ENCODE assay signal across 1 cellular context in the genomic region with DNA sequence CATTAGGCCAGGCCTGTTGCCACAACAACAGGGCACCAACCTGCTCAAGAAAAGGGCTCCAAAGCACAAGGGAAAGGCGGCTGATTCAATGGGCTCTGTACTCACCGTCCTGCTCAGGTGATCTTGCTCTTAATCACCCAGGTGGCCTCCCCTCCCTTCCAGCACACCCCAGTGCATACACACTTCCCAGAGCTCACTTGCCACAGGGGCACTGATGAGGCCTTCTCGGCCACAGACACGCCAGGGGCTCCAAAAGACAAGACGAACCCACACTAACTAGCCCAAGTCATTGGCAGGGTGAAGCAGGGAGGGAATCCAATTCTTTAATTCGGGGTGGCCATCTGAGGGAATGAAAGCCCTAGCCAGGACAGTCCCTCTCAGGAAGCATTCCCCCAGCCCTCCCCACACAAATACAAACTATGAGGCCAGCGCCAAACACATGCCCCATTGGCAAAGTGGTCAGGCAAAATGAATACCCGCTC.
TF ChIP-seq lines count a peak whose summit lies in the region.

No MANE protein-coding gene starts in this region.

TF ChIP-seq in H1, 55 proteins besides CTCF, POLR2A, EP300 and RAD21 (continued from another document):
- TF ChIP-seq POLR2AphosphoS5 (IDR thresholded peaks at IDR 0.05; ENCODE audit: low read depth, low read length) (no peak), ATF2 (IDR thresholded peaks at IDR 0.05; ENCODE audit: low read length) (no peak), NANOG (IDR thresholded peaks at IDR 0.05; ENCODE audit: insufficient read depth, low read depth, low read length, poor library complexity, severe bottlenecking) (no peak), CEBPB (IDR thresholded peaks at IDR 0.05; ENCODE audit: low read depth, low read length) (no peak), HDAC2 (IDR thresholded peaks at IDR 0.05; ENCODE audit: borderline replicate concordance in 1 of 2, low read depth in 2 of 2, low read length in 2 of 2) (no peak), RFX5 (IDR thresholded peaks at IDR 0.05; ENCODE audit: borderline replicate concordance, low read depth, low read length) (no peak), ZNF274 (IDR thresholded peaks at IDR 0.05; ENCODE audit: borderline replicate concordance, extremely low read depth, low read length) (no peak), BACH1 (IDR thresholded peaks at IDR 0.05; ENCODE audit: low read length) (no peak), TBP (IDR thresholded peaks at IDR 0.05; ENCODE audit: low read depth, low read length) (no peak), MAFK (IDR thresholded peaks at IDR 0.05; ENCODE audit: low read depth, low read length) (no peak)
TF ChIP-seq in H1: peak in this region for 0.
